20 cellular contexts compared by ENCODE assay signal in genomic region chr4:98501383-98501782, GRCh38.
"Had no signal": no experiment of that assay in that cellular context is flagged by ENCODE, and none has a peak within 500 bp of the region (broad histone marks: within the 10 kb centered on the region; RNA-seq: fewer than 3 reads in every experiment).

No MANE protein-coding gene starts in this region.

- H3K4me3 ChIP-seq: adrenal gland, coronary artery, right lobe of liver had no signal

- H3K27me3 Mint-ChIP-seq: activated T-helper 17 cell treated with anti-CD3 and anti-CD28 coated beads, Interleukin-2, amount 50 U/mL, for 72 hours had no signal

- H3K36me3 ChIP-seq: adrenal gland, right lobe of liver had no signal

- H3K9me3 ChIP-seq: adrenal gland, right lobe of liver had no signal

- H3K27me3 ChIP-seq: adrenal gland, foreskin keratinocyte, right lobe of liver had no signal

- ATAC-seq: activated CD8-positive, alpha-beta T cell treated with anti-CD3 and anti-CD28 coated beads, Interleukin-2, amount 10 ng/mL, durations not matched to agents 7 days and 5 days; foreskin keratinocyte; right lobe of liver had no signal

- H3K4me1 ChIP-seq: adrenal gland, right lobe of liver had no signal

- H3K4me3 Mint-ChIP-seq: activated CD8-positive, alpha-beta T cell treated with anti-CD3 and anti-CD28 coated beads, Interleukin-2, amount 10 ng/mL, durations not matched to agents 7 days and 5 days; activated naive CD4-positive, alpha-beta T cell treated with anti-CD3 and anti-CD28 coated beads for 36 hours; activated T-helper 17 cell treated with anti-CD3 and anti-CD28 coated beads, Interleukin-2, amount 50 U/mL, for 72 hours; nephron had no signal

- H3K27ac ChIP-seq: adrenal gland, coronary artery, foreskin keratinocyte, right lobe of liver, VCaP had no signal

- H3K9me3 Mint-ChIP-seq: activated naive CD4-positive, alpha-beta T cell treated with anti-CD3 and anti-CD28 coated beads for 36 hours; nephron had no signal

- H3K27ac Mint-ChIP-seq: activated CD8-positive, alpha-beta T cell treated with anti-CD3 and anti-CD28 coated beads, Interleukin-2, amount 10 ng/mL, durations not matched to agents 7 days and 5 days; activated naive CD4-positive, alpha-beta T cell treated with anti-CD3 and anti-CD28 coated beads for 36 hours; activated T-helper 17 cell treated with anti-CD3 and anti-CD28 coated beads, Interleukin-2, amount 50 U/mL, for 72 hours; nephron; progenitor cell of endocrine pancreas had no signal

- DNase-seq: activated CD8-positive, alpha-beta memory T cell treated with anti-CD3 and anti-CD28 coated beads, Interleukin-2, amount 50 U/mL, for 48 hours; activated CD8-positive, alpha-beta T cell treated with anti-CD3 and anti-CD28 coated beads, Interleukin-2, amount 10 ng/mL, durations not matched to agents 7 days and 5 days; activated naive CD4-positive, alpha-beta T cell treated with anti-CD3 and anti-CD28 coated beads for 36 hours; adrenal gland; central memory CD4-positive, alpha-beta T cell; effector memory CD4-positive, alpha-beta T cell; erythroblast; foreskin keratinocyte; head of caudate nucleus; occipital lobe; right lobe of liver; stimulated activated naive CD4-positive, alpha-beta T cell treated with Interleukin-2 at 50 U/mL for 16 hours; SW 1271; T-helper 9 cell; trophoblast cell had no signal
